ENCODE assay signal across 9 cellular contexts in genomic region chr7:100745184-100745583, GRCh38. TPM values are rescaled to one million over a fixed set of nuclear protein-coding genes. Genes with fewer than 3 reads are reported as not detected.
DNase-seq lines count a peak whose midpoint lies in the region; ATAC-seq, FAIRE-seq and TF ChIP-seq lines count a peak whose summit lies in the region.
"Had no signal": no experiment of that assay in that cellular context is flagged by ENCODE, and none has a peak within 500 bp of the region (broad histone marks: within the 10 kb centered on the region; RNA-seq: fewer than 3 reads in every experiment).

No MANE protein-coding gene starts in this region.

- 0 out of 2 replicates have a peak overlapping the region, but pooled peaks have one; percentile 83 for H3K27ac Mint-ChIP-seq in GM23338
- peak overlapping the region; percentile 87 for H3K27ac Mint-ChIP-seq in activated B cell treated with CpG ODN at 0.5 μM for 24 hours

- H3K4me1 ChIP-seq in GM23338 (ENCODE audit: insufficient read depth) (no peaks in the 10 kb centered on the region), pancreas (no peaks in the 10 kb centered on the region)

- H3K27ac ChIP-seq in GM23338 (ENCODE audit: low read depth) (no peak overlapping the region), pancreas (no peak overlapping the region)
- H3K27ac ChIP-seq: neutrophil had no signal

- H3K4me3 ChIP-seq in GM23338 = peak overlapping the region; percentile 60
- peak overlapping the region in 1 of 4 donors; percentile 26 for H3K4me3 ChIP-seq in pancreas

- H3K9me3 Mint-ChIP-seq in GM23338 (peaks cover 20% of the 10 kb centered on the region), activated B cell treated with CpG ODN at 0.5 μM for 24 hours (no peaks in the 10 kb centered on the region)

- no peak for FAIRE-seq in pancreas (lab: Jason Lieb, UNC)

- POLR2A ChIA-PET in activated B cell treated with CpG ODN at 0.5 μM for 24 hours (lab: Charles Lee) = interaction anchor here (0.7 to 1.5 kb wide), 4 partner anchors 9 to 107 kb away, joined by 3 to 6 read pairs (median 5); partner anchors contain the start of genes POP7 and SLC12A9

- peak overlapping the region; percentile 56 for H3K4me2 ChIP-seq in GM23338

- no peaks in the 10 kb centered on the region for H3K9me2 ChIP-seq in GM23338 (ENCODE audit: insufficient read depth)

- 3 to 5% methylated on average over 27 to 28 of the region's 28 CpGs for WGBS in pancreas, 2 donors

- H3F3A ChIP-seq in GM23338 (replicated peaks; ENCODE audit: low read depth) = no peaks in the 10 kb centered on the region

- H3K27me3 Mint-ChIP-seq in GM23338 (ENCODE audit: insufficient read depth, low read depth, poor library complexity) (peaks cover 12% of the 10 kb centered on the region), activated B cell treated with CpG ODN at 0.5 μM for 24 hours (peaks cover 10% of the 10 kb centered on the region)

- H3K27me3 ChIP-seq in GM23338 (ENCODE audit: insufficient read depth) (no peaks in the 10 kb centered on the region), pancreas (peaks cover 0 to 4% (median 0%) of the 10 kb centered on the region in 4 donors)

- TF ChIP-seq CTCF in GM23338 (conservative IDR thresholded peaks at IDR 0.05; ENCODE audit: low read depth in 2 of 2) = no peak
- no peak for TF ChIP-seq CTCF in activated B cell treated with CpG ODN at 0.5 μM for 24 hours (IDR thresholded peaks at IDR 0.05)
- no peak for TF ChIP-seq CTCF in pancreas (IDR thresholded peaks at IDR 0.05)

- H3K4me3 Mint-ChIP-seq in GM23338 = peak overlapping the region; percentile 81
- peak overlapping the region; percentile 90 for H3K4me3 Mint-ChIP-seq in activated B cell treated with CpG ODN at 0.5 μM for 24 hours

- intact Hi-C loops in activated B cell treated with CpG ODN at 0.5 μM for 24 hours (cut with micrococcal nuclease) = loop anchor here (5.0 kb wide), 1 partner anchor 42 kb away; no protein-coding TSS in a partner anchor
- intact Hi-C loops in pancreas (cut with DNase I) = no loop called here

- no peaks in the 10 kb centered on the region for H3K36me3 Mint-ChIP-seq in GM23338 (ENCODE audit: low read depth)
- H3K36me3 Mint-ChIP-seq in activated B cell treated with CpG ODN at 0.5 μM for 24 hours (ENCODE audit: low read depth) = peaks cover 2% of the 10 kb centered on the region

- DNase-seq in GM23338 (ENCODE audit: low spot score) = peak; percentile 67
- peak; percentile 45 for DNase-seq in activated B cell treated with CpG ODN at 0.5 μM for 24 hours
- DNase-seq in fibroblast of peridontal ligament (ENCODE audit: extremely low read depth) = peak; percentile 86
- DNase-seq in pancreas = no peak
- no peak for DNase-seq in GDM1 (lab: John Stamatoyannopoulos, UW)
- DNase-seq in stimulated activated CD4-positive, alpha-beta T cell treated with anti-CD3 and anti-CD28 coated beads, Interleukin-4, amount 100 ng/mL, for 1 hour = no peak
- DNase-seq in D341Med (ENCODE audit: low spot score) = no peak
- no peak for DNase-seq in NK-92 (lab: John Stamatoyannopoulos, UW; ENCODE audit: unreplicated experiment)

- H3K79me2 ChIP-seq in GM23338 (replicated peaks; ENCODE audit: insufficient read depth) = no peaks in the 10 kb centered on the region

- peak overlapping the region; percentile 76 for H2AFZ ChIP-seq in GM23338

- ATAC-seq in GM23338 (peak; percentile 91), activated B cell treated with CpG ODN at 0.5 μM for 24 hours (ENCODE audit: low read depth) (peak; percentile 98), pancreas (peak in 3 of 4 donors; percentile 46 to 59 (median 47))

- no peaks in the 10 kb centered on the region for H3K9me3 ChIP-seq in pancreas
- H3K9me3 ChIP-seq: neutrophil had no signal

- CTCF ChIA-PET in activated B cell treated with CpG ODN at 0.5 μM for 24 hours (lab: Charles Lee) = no interaction called here

- H3K4me1 Mint-ChIP-seq in GM23338 = no peaks in the 10 kb centered on the region
- peaks cover 4% of the 10 kb centered on the region for H3K4me1 Mint-ChIP-seq in activated B cell treated with CpG ODN at 0.5 μM for 24 hours

- H3K36me3 ChIP-seq in GM23338 (ENCODE audit: insufficient read depth) (no peaks in the 10 kb centered on the region), pancreas (no peaks in the 10 kb centered on the region)
- H3K36me3 ChIP-seq: neutrophil had no signal

- H4K20me1 ChIP-seq in GM23338 (replicated peaks; ENCODE audit: insufficient read depth) = no peaks in the 10 kb centered on the region

TF ChIP-seq in GM23338, 12 proteins besides CTCF, POLR2A, EP300 and RAD21:
- no peak for TF ChIP-seq ZNF331 (CRISPR knock-in tag; IDR thresholded peaks at IDR 0.05; ENCODE audit: low read depth)
- peak; percentile 63 for TF ChIP-seq CREB1 (CRISPR knock-in tag; IDR thresholded peaks at IDR 0.05; ENCODE audit: low read depth)
- TF ChIP-seq EZH2 (IDR thresholded peaks at IDR 0.05; ENCODE audit: low read depth, unreplicated experiment) = no peak
- peak; percentile 78 for TF ChIP-seq POLR2AphosphoS5 (IDR thresholded peaks at IDR 0.05; ENCODE audit: low read depth)
- TF ChIP-seq REST (IDR thresholded peaks at IDR 0.05; ENCODE audit: unreplicated experiment) = no peak
- no peak for TF ChIP-seq JUNB (IDR thresholded peaks at IDR 0.05; ENCODE audit: unreplicated experiment)
TF ChIP-seq in GM23338: peak in this region for 2.

RNA-seq across cellular contexts. Expression of gene ZAN, which starts 11.8 kb away (rescaled TPM):
- 0.03 TPM in 1 of 2 replicates, not detected in the other for total RNA-seq in GM23338 (2014; rRNA removed; shearing (Covaris generic))
- polyA plus RNA-seq in GM23338 (2016; fragmentation: Nextera tagmentation; extraction: Ambion mirVana) (0.07 TPM in 1 of 2 replicates, not detected in the other), pancreas (under 1 TPM; 0.02 to 0.04 TPM)
- total RNA-seq in activated B cell treated with CpG ODN at 0.5 μM for 24 hours (not detected in 2 replicates), pancreas (under 1 TPM in 3 of 6 donors, not detected in 3; 0.03 to 0.05 (median 0.03) TPM)

RNA-seq across cellular contexts. Expression of gene EPO, which starts 24.9 kb away (rescaled TPM):
- total RNA-seq in GM23338 (2014; rRNA removed; shearing (Covaris generic)) = 0.89 TPM in 1 of 2 replicates, not detected in the other
- polyA plus RNA-seq in GM23338 (2016; fragmentation: Nextera tagmentation; extraction: Ambion mirVana) = 0.97 and 1.0 TPM in 2 replicates
- total RNA-seq in activated B cell treated with CpG ODN at 0.5 μM for 24 hours = not detected in 2 replicates
- 1 to 10 TPM; 1.6 to 5.5 (median 3.9) TPM for total RNA-seq in pancreas
- polyA plus RNA-seq in pancreas = 1 to 10 TPM; 1.8 to 5.9 TPM

RNA-seq across cellular contexts. Expression of gene POP7, which starts 39.3 kb away (rescaled TPM):
- 87.3 and 110 TPM in 2 replicates for total RNA-seq in GM23338 (2014; rRNA removed; shearing (Covaris generic))
- polyA plus RNA-seq in GM23338 (2016; fragmentation: Nextera tagmentation; extraction: Ambion mirVana) (216 and 219 TPM in 2 replicates), pancreas (10 to 100 TPM; 20.5 to 26.1 TPM)
- total RNA-seq in activated B cell treated with CpG ODN at 0.5 μM for 24 hours (21.5 and 21.7 TPM in 2 replicates), pancreas (10 to 100 TPM; 10.5 to 19.2 (median 13.8) TPM)

RNA-seq across cellular contexts. Expression of gene GIGYF1, which starts 51.1 kb away (rescaled TPM):
- total RNA-seq in GM23338 (2014; rRNA removed; shearing (Covaris generic)) = 50.6 and 69.8 TPM in 2 replicates
- polyA plus RNA-seq in GM23338 (2016; fragmentation: Nextera tagmentation; extraction: Ambion mirVana) (40.0 and 40.4 TPM in 2 replicates), pancreas (10 to 100 TPM; 48.8 to 76.2 TPM)
- total RNA-seq in activated B cell treated with CpG ODN at 0.5 μM for 24 hours (66.5 and 76.6 TPM in 2 replicates), pancreas (10 to 100 TPM; 19.2 to 33.9 (median 26.9) TPM)

Comparison
In these comparisons a context has a peak if more than half of its experiments do, and no peak if none do; other contexts are left out.
1. ATAC-seq: peak in every context shown above with its lines; median percentile 98 in activated B cell treated with CpG ODN at 0.5 μM for 24 hours; 91 in GM23338; 47 in pancreas.
2. DNase-seq: peak in GM23338 (single experiment), activated B cell treated with CpG ODN at 0.5 μM for 24 hours (single experiment) and fibroblast of peridontal ligament (single experiment); none in pancreas (0 of 6), GDM1 (single experiment), stimulated activated CD4-positive, alpha-beta T cell treated with anti-CD3 and anti-CD28 coated beads, Interleukin-4, amount 100 ng/mL, for 1 hour (single experiment), D341Med (single experiment) and NK-92 (single experiment).